ENCODE assay signal across 22 cellular contexts in genomic region chr6:36116480-36116879, GRCh38. TPM values are rescaled to one million over a fixed set of nuclear protein-coding genes. Genes with fewer than 3 reads are reported as not detected.
DNase-seq lines count a peak whose midpoint lies in the region; ATAC-seq and TF ChIP-seq lines count a peak whose summit lies in the region.
"Had no signal": no experiment of that assay in that cellular context is flagged by ENCODE, and none has a peak within 500 bp of the region (broad histone marks: within the 10 kb centered on the region; RNA-seq: fewer than 3 reads in every experiment).

No MANE protein-coding gene starts in this region.

- no peak for ATAC-seq in CD8-positive, alpha-beta T cell
- no peak for ATAC-seq in T-cell (replicated peaks in 1 of 4)
- no peak for ATAC-seq in memory B cell (ENCODE audit: low read depth)
- ATAC-seq in GM21381 (IDR thresholded peaks at IDR 0.05; ENCODE audit: unreplicated experiment): no peak

- CTCF ChIA-PET in CD8-positive, alpha-beta T cell (lab: Charles Lee): interaction anchor here (0.7 to 1.0 kb wide), 2 partner anchors 16 to 17 kb away, joined by 3 read pairs; no protein-coding TSS in a partner anchor
- CTCF ChIA-PET in T-cell (lab: Charles Lee): interaction anchor here in 1 of 2 donors (1.0 kb wide), 1 partner anchor 17 kb away, joined by 3 read pairs; no protein-coding TSS in a partner anchor

- no peak overlapping the region for H2BK5ac ChIP-seq in mesenchymal stem cell (ENCODE audit: low read depth, low read length, poor library complexity, severe bottlenecking)

- H4K20me1 ChIP-seq in GM23248 (ENCODE audit: insufficient read depth): no peaks in the 10 kb centered on the region

- H3K9ac ChIP-seq in mesenchymal stem cell (ENCODE audit: low read length): no peak overlapping the region
- H3K9ac ChIP-seq in GM23248: no peak overlapping the region

- H2AFZ ChIP-seq in mesenchymal stem cell (ENCODE audit: low read depth, low read length) (no peak overlapping the region), GM23248 (no peak overlapping the region)

- no peaks in the 10 kb centered on the region for H3K9me3 ChIP-seq in CD8-positive, alpha-beta T cell (ENCODE audit: low read length)
- H3K9me3 ChIP-seq in mesenchymal stem cell (ENCODE audit: control insufficient read depth, low read length) (no peaks in the 10 kb centered on the region), GM23248 (ENCODE audit: low read depth) (no peaks in the 10 kb centered on the region)
- H3K9me3 ChIP-seq: Peyer's patch, SJSA1, stomach, tibial nerve had no signal

- peaks cover 71% of the 10 kb centered on the region for H3K4me1 Mint-ChIP-seq in CD14-positive monocyte
- H3K4me1 Mint-ChIP-seq in CD8-positive, alpha-beta T cell (ENCODE audit: low read depth): peaks cover 87% of the 10 kb centered on the region
- H3K4me1 Mint-ChIP-seq in T-cell: peaks cover 83 to 91% (median 90%) of the 10 kb centered on the region in 3 donors
- peaks cover 58% of the 10 kb centered on the region for H3K4me1 Mint-ChIP-seq in memory B cell

- POLR2A ChIA-PET in CD8-positive, alpha-beta T cell (lab: Charles Lee): no interaction called here
- POLR2A ChIA-PET in T-cell (lab: Charles Lee): no interaction called here

- 84% methylated on average over 2 of the region's 2 CpGs for WGBS in mesenchymal stem cell
- WGBS in GM23248 (ENCODE audit: low coverage in 1 of 2, low lambda C conversion rate in 2 of 2, missing lambda C conversion rate in 2 of 2), 2 experiments: 95 to 97% methylated on average over 2 of the region's 2 CpGs

- TF ChIP-seq CTCF in CD14-positive monocyte (IDR thresholded peaks at IDR 0.05): no peak
- no peak for TF ChIP-seq CTCF in CD8-positive, alpha-beta T cell (IDR thresholded peaks at IDR 0.05)

- in situ Hi-C loops in GM23248 (cut with MboI): no loop called here

- H3K14ac ChIP-seq in mesenchymal stem cell (ENCODE audit: low read length in 2 of 2): no peak overlapping the region

- no peak overlapping the region for H3K4me2 ChIP-seq in mesenchymal stem cell (ENCODE audit: low read length, poor library complexity, severe bottlenecking)
- no peak overlapping the region for H3K4me2 ChIP-seq in GM23248 (ENCODE audit: unreplicated experiment)

- H3K27me3 ChIP-seq in CD8-positive, alpha-beta T cell (ENCODE audit: insufficient read depth, low read length): no peaks in the 10 kb centered on the region
- no peaks in the 10 kb centered on the region for H3K27me3 ChIP-seq in mesenchymal stem cell (ENCODE audit: control insufficient read depth in 1 of 2, insufficient read depth in 1 of 2, low read length in 2 of 2)
- no peaks in the 10 kb centered on the region for H3K27me3 ChIP-seq in GM23248 (replicated peaks; ENCODE audit: insufficient read depth)
- H3K27me3 ChIP-seq: Peyer's patch, SJSA1, stomach, tibial nerve had no signal

- H3K27ac ChIP-seq in CD8-positive, alpha-beta T cell (ENCODE audit: low read depth, low read length): no peak overlapping the region
- H3K27ac ChIP-seq in mesenchymal stem cell (ENCODE audit: low read length, poor library complexity, severe bottlenecking): no peak overlapping the region
- H3K27ac ChIP-seq in GM23248: no peak overlapping the region
- H3K27ac ChIP-seq: SJSA1, stomach, tibial nerve had no signal

- H3K4me3 Mint-ChIP-seq in CD14-positive monocyte (no peak overlapping the region), T-cell (peak overlapping the region in 1 of 3 donors; percentile 70), memory B cell (peak overlapping the region; percentile 9)
- peak overlapping the region; percentile 4 for H3K4me3 Mint-ChIP-seq in CD8-positive, alpha-beta T cell

- no peak overlapping the region for H2BK120ac ChIP-seq in mesenchymal stem cell (ENCODE audit: low read depth, low read length)

- H3K23ac ChIP-seq in mesenchymal stem cell (ENCODE audit: low read length in 2 of 2): no peak overlapping the region

- H2BK15ac ChIP-seq in mesenchymal stem cell (ENCODE audit: low read depth, poor library complexity, severe bottlenecking): no peak overlapping the region

- H3K36me3 Mint-ChIP-seq in CD14-positive monocyte (peaks cover 46 to 61% of the 10 kb centered on the region in 2 donors), T-cell (peaks cover 10% of the 10 kb centered on the region), memory B cell (peaks cover 5% of the 10 kb centered on the region)
- peaks cover 12% of the 10 kb centered on the region for H3K36me3 Mint-ChIP-seq in CD8-positive, alpha-beta T cell

- H3K27ac Mint-ChIP-seq in CD14-positive monocyte (peak overlapping the region; percentile 37 to 100 (median 98)), T-cell (peak overlapping the region; percentile 67 to 96), memory B cell (peak overlapping the region; percentile 2)
- peak overlapping the region; percentile 43 for H3K27ac Mint-ChIP-seq in CD8-positive, alpha-beta T cell

- no peak overlapping the region for H3K4me3 ChIP-seq in CD8-positive, alpha-beta T cell (ENCODE audit: low read depth, low read length)
- H3K4me3 ChIP-seq in mesenchymal stem cell (ENCODE audit: insufficient read depth in 1 of 2, low read depth in 1 of 2, low read length in 2 of 2) (no peak overlapping the region), GM23248 (no peak overlapping the region)
- H3K4me3 ChIP-seq: Peyer's patch, SJSA1, stomach, tibial nerve had no signal

- H3F3A ChIP-seq in GM23248 (ENCODE audit: insufficient read depth): peaks cover 10% of the 10 kb centered on the region; the same call in 1 of the 2 replicates

- no peaks in the 10 kb centered on the region for H3K9me2 ChIP-seq in GM23248 (ENCODE audit: insufficient read depth)

- no peak overlapping the region for H2BK12ac ChIP-seq in mesenchymal stem cell (ENCODE audit: low read length in 2 of 2)

- H3K27me3 Mint-ChIP-seq in CD14-positive monocyte (ENCODE audit: low read depth in 3 of 3) (no peaks in the 10 kb centered on the region), T-cell (no peaks in the 10 kb centered on the region), memory B cell (no peaks in the 10 kb centered on the region)
- no peaks in the 10 kb centered on the region for H3K27me3 Mint-ChIP-seq in CD8-positive, alpha-beta T cell (ENCODE audit: low read depth)

- no peak overlapping the region for H3K4ac ChIP-seq in mesenchymal stem cell (ENCODE audit: low read depth in 1 of 2, low read length in 2 of 2)

- no peaks in the 10 kb centered on the region for H3K79me2 ChIP-seq in GM23248 (ENCODE audit: insufficient read depth)

- no peak overlapping the region for H3K18ac ChIP-seq in mesenchymal stem cell (ENCODE audit: low read depth in 1 of 2, low read length in 2 of 2)

- H2AK5ac ChIP-seq in mesenchymal stem cell (ENCODE audit: low read length, severe bottlenecking): no peak overlapping the region

- no peaks in the 10 kb centered on the region for H3K79me1 ChIP-seq in mesenchymal stem cell (replicated peaks; ENCODE audit: low read length, poor library complexity, severe bottlenecking)

- DNase-seq in CD14-positive monocyte (ENCODE audit: low spot score): no peak
- no peak for DNase-seq in CD8-positive, alpha-beta T cell
- DNase-seq in T-cell: no peak
- no peak for DNase-seq in memory B cell (ENCODE audit: low spot score in 2 of 2)
- DNase-seq in mesenchymal stem cell: no peak
- DNase-seq in GM23248: no peak
- no peak for DNase-seq in NCI-H2196 (lab: John Stamatoyannopoulos, UW; ENCODE audit: unreplicated experiment)
- DNase-seq: cortex of kidney; mammary epithelial cell; NCI-H1105; NCI-H2081 treated with DMSO at 0.1 percent for 48 hours; NCI-H446 treated with DMSO at 0.1 percent for 48 hours; NK-92 treated with Interleukin-12 subunit alpha and Interleukin-12 subunit beta, amount 100 ng/mL, for 24 hours; retina; stimulated activated CD4-positive, alpha-beta T cell treated with anti-CD3 and anti-CD28 coated beads, Interleukin-4, amount 100 ng/mL, for 4 hours; stomach; T1000 had no signal

- intact Hi-C loops in CD14-positive monocyte (cut with micrococcal nuclease): no loop called here
- intact Hi-C loops in CD8-positive, alpha-beta T cell (cut with DNase I, micrococcal nuclease): loop anchor here in 1 of 2 experiments (2.0 kb wide), 1 partner anchor 16 kb away; no protein-coding TSS in a partner anchor

- H3K36me3 ChIP-seq in CD8-positive, alpha-beta T cell (ENCODE audit: insufficient read depth, low read length): no peaks in the 10 kb centered on the region
- H3K36me3 ChIP-seq in mesenchymal stem cell (ENCODE audit: control insufficient read depth in 1 of 2, insufficient read depth in 2 of 2, low read depth in 1 of 2, low read length in 2 of 2) (peaks cover 8 to 20% of the 10 kb centered on the region in 2 experiments), GM23248 (ENCODE audit: low read depth) (peaks cover 7% of the 10 kb centered on the region; the same call in 1 of the 2 replicates)

- H4K91ac ChIP-seq in mesenchymal stem cell (ENCODE audit: low read length): no peak overlapping the region

- H4K8ac ChIP-seq in mesenchymal stem cell (ENCODE audit: low read length): no peak overlapping the region

- peaks cover 89% of the 10 kb centered on the region for H3K4me1 ChIP-seq in CD8-positive, alpha-beta T cell (ENCODE audit: insufficient read depth, low read length)
- H3K4me1 ChIP-seq in mesenchymal stem cell (ENCODE audit: control insufficient read depth, insufficient read depth, low read depth, low read length) (peaks cover 11% of the 10 kb centered on the region), GM23248 (ENCODE audit: insufficient read depth) (peaks cover 7% of the 10 kb centered on the region; the same call in 1 of the 2 replicates)
- H3K4me1 ChIP-seq: SJSA1 had no signal

- H3K9me3 Mint-ChIP-seq in CD14-positive monocyte (peaks cover 0 to 2% (median 0%) of the 10 kb centered on the region in 7 donors), T-cell (no peaks in the 10 kb centered on the region), memory B cell (no peaks in the 10 kb centered on the region)
- no peaks in the 10 kb centered on the region for H3K9me3 Mint-ChIP-seq in CD8-positive, alpha-beta T cell
- H3K9me3 Mint-ChIP-seq: activated T-helper 2 cell treated with anti-CD3 and anti-CD28 coated beads, Interferon-gamma antibody, Interleukin-2, Interleukin-4, amounts not matched to agents 10 μg/mL and 5 μg/mL and 100 μg/mL, durations not matched to agents 14 hours and 24 hours and 36 hours had no signal

RNA-seq across cellular contexts. Expression of gene MAPK13, which starts 13.8 kb away (rescaled TPM):
- polyA plus RNA-seq in CD14-positive monocyte (1 to 10 TPM in 1 of 2 donors, under 1 TPM in 1; 0.88 to 2.4 TPM), GM23248 (2016; fragmentation: Nextera tagmentation; extraction: Ambion mirVana) (2.9 and 3.2 TPM in 2 replicates)
- 10 to 100 TPM; 43.2 to 45.1 TPM for total RNA-seq in CD8-positive, alpha-beta T cell
- 10 to 100 TPM; 38.2 to 45.6 (median 44.1) TPM for total RNA-seq in T-cell
- 29.8 TPM for polyA plus RNA-seq in mesenchymal stem cell (2013, experiment 1 of 2)
- 28.9 TPM for polyA plus RNA-seq in mesenchymal stem cell (2013, experiment 2 of 2)
- total RNA-seq in GM23248 (2014; rRNA removed; shearing (Covaris generic)): 3.0 and 6.6 TPM in 2 replicates
- total RNA-seq: SJSA1 had no signal

Comparison
In these comparisons a context has a peak if more than half of its experiments do, and no peak if none do; other contexts are left out.
1. H3K27ac Mint-ChIP-seq: peak in every context shown above with its lines; median percentile 98 in CD14-positive monocyte; 82 in T-cell; 43 in CD8-positive, alpha-beta T cell; 2 in memory B cell.
2. H3K4me3 Mint-ChIP-seq: peak in CD8-positive, alpha-beta T cell (single experiment) and memory B cell (single experiment); none in CD14-positive monocyte (0 of 2).